In the genomic region with DNA sequence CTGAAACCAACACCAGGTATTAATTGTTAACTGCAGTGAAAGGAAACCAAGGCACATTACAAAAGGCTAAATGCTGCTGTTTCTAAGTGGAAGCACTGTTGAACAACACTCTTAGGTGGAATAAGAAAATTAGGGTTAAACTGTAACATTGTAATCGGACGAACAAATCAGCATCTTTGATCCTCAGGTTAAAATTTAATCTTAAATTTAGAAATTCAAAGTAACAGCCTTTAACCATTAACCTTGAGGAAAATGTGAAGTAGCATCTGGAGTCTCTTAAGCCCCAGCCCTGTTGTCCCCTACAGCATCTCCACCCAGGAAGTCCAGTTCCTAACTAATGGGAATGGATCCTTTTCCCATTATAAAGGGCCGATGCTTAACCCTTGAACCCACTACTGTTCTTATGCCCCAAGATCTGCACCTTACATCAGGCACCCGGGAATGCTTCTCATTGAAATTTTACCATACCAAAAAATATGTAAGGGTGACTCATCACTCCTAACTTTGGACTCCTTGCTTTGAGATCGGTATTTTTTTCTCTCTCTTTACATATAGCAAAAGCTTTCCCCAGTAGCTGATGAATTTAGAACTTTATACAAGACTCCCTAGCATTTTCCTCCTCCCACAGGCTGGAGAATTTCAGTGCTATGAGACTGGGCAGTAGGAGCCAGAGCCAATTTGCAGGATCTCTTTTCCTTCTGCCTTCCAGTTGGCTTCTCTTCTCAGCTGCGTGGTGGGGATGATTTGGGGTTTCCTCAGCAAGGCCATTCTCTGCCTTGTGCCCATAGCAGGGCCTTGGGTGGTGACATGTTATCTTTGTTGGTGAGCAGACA, we compare ENCODE assay signal across 1 cellular context.
TF ChIP-seq lines count a peak whose summit lies in the region.

No MANE protein-coding gene starts in this region.

TF ChIP-seq in HepG2, 621 proteins besides CTCF, POLR2A, EP300 and RAD21 (continued from another document and continues in another):
- TF ChIP-seq ZBTB37 (CRISPR knock-in tag; IDR thresholded peaks at IDR 0.05) (no peak), HMG20A (CRISPR knock-in tag; IDR thresholded peaks at IDR 0.05; ENCODE audit: borderline replicate concordance) (no peak), NFRKB (IDR thresholded peaks at IDR 0.05) (no peak), SALL2 (CRISPR knock-in tag; IDR thresholded peaks at IDR 0.05) (0 out of 2 replicates have a peak, but pooled peaks have one; percentile 21), ZNF609 (CRISPR knock-in tag; IDR thresholded peaks at IDR 0.05; ENCODE audit: borderline replicate concordance) (peak; percentile 41; the same call in 1 of the 2 replicates), ZNF678 (CRISPR knock-in tag; IDR thresholded peaks at IDR 0.05) (no peak), ZNF674 (CRISPR knock-in tag; IDR thresholded peaks at IDR 0.05; ENCODE audit: low read depth) (no peak), KDM2A (CRISPR knock-in tag; IDR thresholded peaks at IDR 0.05; ENCODE audit: borderline replicate concordance, low read depth) (no peak), ZNF879 (CRISPR knock-in tag; IDR thresholded peaks at IDR 0.05) (no peak), DDIT3 (CRISPR knock-in tag; IDR thresholded peaks at IDR 0.05) (no peak), HDAC1 (CRISPR knock-in tag; IDR thresholded peaks at IDR 0.05) (no peak), ZNF569 (CRISPR knock-in tag; IDR thresholded peaks at IDR 0.05; ENCODE audit: borderline replicate concordance) (no peak), NFYB (CRISPR knock-in tag; IDR thresholded peaks at IDR 0.05) (no peak), POLR2G (IDR thresholded peaks at IDR 0.05; ENCODE audit: low read depth, low read length) (peak; percentile 43; the same call in 1 of the 2 replicates), ZNF207 (IDR thresholded peaks at IDR 0.05; ENCODE audit: borderline replicate concordance) (no peak), SMC3 (IDR thresholded peaks at IDR 0.05; ENCODE audit: low read length) (no peak), ZNF232 (CRISPR knock-in tag; IDR thresholded peaks at IDR 0.05; ENCODE audit: borderline replicate concordance) (0 out of 2 replicates have a peak, but pooled peaks have one; percentile 59), PHB2 (IDR thresholded peaks at IDR 0.05; ENCODE audit: partially characterized antibody) (no peak), RBFOX2 (IDR thresholded peaks at IDR 0.05; ENCODE audit: low read depth, low read length) (peak; percentile 38; the same call in 1 of the 2 replicates), NFE2L1 (CRISPR knock-in tag; IDR thresholded peaks at IDR 0.05; ENCODE audit: borderline replicate concordance) (no peak), KAT2B (IDR thresholded peaks at IDR 0.05; ENCODE audit: borderline replicate concordance, low read depth, low read length) (no peak), HDAC6 (IDR thresholded peaks at IDR 0.05; ENCODE audit: low read depth, low read length) (no peak), ONECUT2 (CRISPR knock-in tag; IDR thresholded peaks at IDR 0.05) (no peak), ZFY (CRISPR knock-in tag; IDR thresholded peaks at IDR 0.05) (no peak), THAP7 (CRISPR knock-in tag; IDR thresholded peaks at IDR 0.05) (no peak), KDM4B (CRISPR knock-in tag; IDR thresholded peaks at IDR 0.05) (no peak), FOXK1 (CRISPR knock-in tag; IDR thresholded peaks at IDR 0.05; ENCODE audit: borderline replicate concordance, low read depth) (no peak), ZMYM3 (CRISPR knock-in tag; IDR thresholded peaks at IDR 0.05) (no peak)
- TF ChIP-seq, protein P1, sequence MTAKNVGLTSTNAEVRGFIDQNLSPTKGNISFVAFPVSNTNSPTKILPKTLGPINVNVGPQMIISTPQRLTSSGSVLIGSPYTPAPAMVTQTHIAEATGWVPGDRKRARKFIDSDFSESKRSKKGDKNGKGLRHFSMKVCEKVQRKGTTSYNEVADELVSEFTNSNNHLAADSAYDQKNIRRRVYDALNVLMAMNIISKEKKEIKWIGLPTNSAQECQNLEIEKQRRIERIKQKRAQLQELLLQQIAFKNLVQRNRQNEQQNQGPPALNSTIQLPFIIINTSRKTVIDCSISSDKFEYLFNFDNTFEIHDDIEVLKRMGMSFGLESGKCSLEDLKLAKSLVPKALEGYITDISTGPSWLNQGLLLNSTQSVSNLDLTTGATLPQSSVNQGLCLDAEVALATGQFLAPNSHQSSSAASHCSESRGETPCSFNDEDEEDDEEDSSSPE (CRISPR knock-in tag; IDR thresholded peaks at IDR 0.05), result no peak
- TF ChIP-seq, protein P2, sequence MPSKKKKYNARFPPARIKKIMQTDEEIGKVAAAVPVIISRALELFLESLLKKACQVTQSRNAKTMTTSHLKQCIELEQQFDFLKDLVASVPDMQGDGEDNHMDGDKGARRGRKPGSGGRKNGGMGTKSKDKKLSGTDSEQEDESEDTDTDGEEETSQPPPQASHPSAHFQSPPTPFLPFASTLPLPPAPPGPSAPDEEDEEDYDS (CRISPR knock-in tag; IDR thresholded peaks at IDR 0.05), result peak; percentile 75
- TF ChIP-seq, protein P3, sequence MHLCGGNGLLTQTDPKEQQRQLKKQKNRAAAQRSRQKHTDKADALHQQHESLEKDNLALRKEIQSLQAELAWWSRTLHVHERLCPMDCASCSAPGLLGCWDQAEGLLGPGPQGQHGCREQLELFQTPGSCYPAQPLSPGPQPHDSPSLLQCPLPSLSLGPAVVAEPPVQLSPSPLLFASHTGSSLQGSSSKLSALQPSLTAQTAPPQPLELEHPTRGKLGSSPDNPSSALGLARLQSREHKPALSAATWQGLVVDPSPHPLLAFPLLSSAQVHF (CRISPR knock-in tag; IDR thresholded peaks at IDR 0.05), result no peak
- TF ChIP-seq, protein P4, sequence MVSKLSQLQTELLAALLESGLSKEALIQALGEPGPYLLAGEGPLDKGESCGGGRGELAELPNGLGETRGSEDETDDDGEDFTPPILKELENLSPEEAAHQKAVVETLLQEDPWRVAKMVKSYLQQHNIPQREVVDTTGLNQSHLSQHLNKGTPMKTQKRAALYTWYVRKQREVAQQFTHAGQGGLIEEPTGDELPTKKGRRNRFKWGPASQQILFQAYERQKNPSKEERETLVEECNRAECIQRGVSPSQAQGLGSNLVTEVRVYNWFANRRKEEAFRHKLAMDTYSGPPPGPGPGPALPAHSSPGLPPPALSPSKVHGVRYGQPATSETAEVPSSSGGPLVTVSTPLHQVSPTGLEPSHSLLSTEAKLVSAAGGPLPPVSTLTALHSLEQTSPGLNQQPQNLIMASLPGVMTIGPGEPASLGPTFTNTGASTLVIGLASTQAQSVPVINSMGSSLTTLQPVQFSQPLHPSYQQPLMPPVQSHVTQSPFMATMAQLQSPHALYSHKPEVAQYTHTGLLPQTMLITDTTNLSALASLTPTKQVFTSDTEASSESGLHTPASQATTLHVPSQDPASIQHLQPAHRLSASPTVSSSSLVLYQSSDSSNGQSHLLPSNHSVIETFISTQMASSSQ (IDR thresholded peaks at IDR 0.05; ENCODE audit: low read depth), result peak; percentile 98
- TF ChIP-seq, protein P4 (CRISPR knock-in tag; IDR thresholded peaks at IDR 0.05; ENCODE audit: borderline replicate concordance), result peak; percentile 92; the same call in 1 of the 2 replicates
- TF ChIP-seq, protein P5, sequence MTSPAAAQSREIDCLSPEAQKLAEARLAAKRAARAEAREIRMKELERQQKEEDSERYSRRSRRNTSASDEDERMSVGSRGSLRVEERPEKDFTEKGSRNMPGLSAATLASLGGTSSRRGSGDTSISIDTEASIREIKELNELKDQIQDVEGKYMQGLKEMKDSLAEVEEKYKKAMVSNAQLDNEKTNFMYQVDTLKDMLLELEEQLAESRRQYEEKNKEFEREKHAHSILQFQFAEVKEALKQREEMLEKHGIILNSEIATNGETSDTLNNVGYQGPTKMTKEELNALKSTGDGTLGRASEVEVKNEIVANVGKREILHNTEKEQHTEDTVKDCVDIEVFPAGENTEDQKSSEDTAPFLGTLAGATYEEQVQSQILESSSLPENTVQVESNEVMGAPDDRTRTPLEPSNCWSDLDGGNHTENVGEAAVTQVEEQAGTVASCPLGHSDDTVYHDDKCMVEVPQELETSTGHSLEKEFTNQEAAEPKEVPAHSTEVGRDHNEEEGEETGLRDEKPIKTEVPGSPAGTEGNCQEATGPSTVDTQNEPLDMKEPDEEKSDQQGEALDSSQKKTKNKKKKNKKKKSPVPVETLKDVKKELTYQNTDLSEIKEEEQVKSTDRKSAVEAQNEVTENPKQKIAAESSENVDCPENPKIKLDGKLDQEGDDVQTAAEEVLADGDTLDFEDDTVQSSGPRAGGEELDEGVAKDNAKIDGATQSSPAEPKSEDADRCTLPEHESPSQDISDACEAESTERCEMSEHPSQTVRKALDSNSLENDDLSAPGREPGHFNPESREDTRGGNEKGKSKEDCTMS (CRISPR knock-in tag; conservative IDR thresholded peaks at IDR 0.05), result no peak
- TF ChIP-seq, protein P6, sequence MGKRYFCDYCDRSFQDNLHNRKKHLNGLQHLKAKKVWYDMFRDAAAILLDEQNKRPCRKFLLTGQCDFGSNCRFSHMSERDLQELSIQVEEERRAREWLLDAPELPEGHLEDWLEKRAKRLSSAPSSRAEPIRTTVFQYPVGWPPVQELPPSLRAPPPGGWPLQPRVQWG (CRISPR knock-in tag; IDR thresholded peaks at IDR 0.05; ENCODE audit: borderline replicate concordance, low read depth), result no peak
- TF ChIP-seq, protein P7, sequence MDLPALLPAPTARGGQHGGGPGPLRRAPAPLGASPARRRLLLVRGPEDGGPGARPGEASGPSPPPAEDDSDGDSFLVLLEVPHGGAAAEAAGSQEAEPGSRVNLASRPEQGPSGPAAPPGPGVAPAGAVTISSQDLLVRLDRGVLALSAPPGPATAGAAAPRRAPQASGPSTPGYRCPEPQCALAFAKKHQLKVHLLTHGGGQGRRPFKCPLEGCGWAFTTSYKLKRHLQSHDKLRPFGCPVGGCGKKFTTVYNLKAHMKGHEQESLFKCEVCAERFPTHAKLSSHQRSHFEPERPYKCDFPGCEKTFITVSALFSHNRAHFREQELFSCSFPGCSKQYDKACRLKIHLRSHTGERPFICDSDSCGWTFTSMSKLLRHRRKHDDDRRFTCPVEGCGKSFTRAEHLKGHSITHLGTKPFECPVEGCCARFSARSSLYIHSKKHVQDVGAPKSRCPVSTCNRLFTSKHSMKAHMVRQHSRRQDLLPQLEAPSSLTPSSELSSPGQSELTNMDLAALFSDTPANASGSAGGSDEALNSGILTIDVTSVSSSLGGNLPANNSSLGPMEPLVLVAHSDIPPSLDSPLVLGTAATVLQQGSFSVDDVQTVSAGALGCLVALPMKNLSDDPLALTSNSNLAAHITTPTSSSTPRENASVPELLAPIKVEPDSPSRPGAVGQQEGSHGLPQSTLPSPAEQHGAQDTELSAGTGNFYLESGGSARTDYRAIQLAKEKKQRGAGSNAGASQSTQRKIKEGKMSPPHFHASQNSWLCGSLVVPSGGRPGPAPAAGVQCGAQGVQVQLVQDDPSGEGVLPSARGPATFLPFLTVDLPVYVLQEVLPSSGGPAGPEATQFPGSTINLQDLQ (CRISPR knock-in tag; IDR thresholded peaks at IDR 0.05), result no peak
